Comparison of ENCODE assay signal across 29 cellular contexts in genomic region chr6:94005835-94006234, GRCh38.
"Had no signal": no experiment of that assay in that cellular context is flagged by ENCODE, and none has a peak within 500 bp of the region (broad histone marks: within the 10 kb centered on the region; RNA-seq: fewer than 3 reads in every experiment).

No MANE protein-coding gene starts in this region.

- H3K36me3 ChIP-seq: ascending aorta, breast epithelium, cardiac muscle cell, colonic mucosa, esophagus squamous epithelium, gastroesophageal sphincter, heart right ventricle had no signal

- ATAC-seq: activated naive CD4-positive, alpha-beta T cell treated with anti-CD3 and anti-CD28 coated beads, Interleukin-2, amount 50 U/mL, for 72 hours; activated T-cell treated with anti-CD3 and anti-CD28 coated beads, Interleukin-2, amount 50 U/mL, for 72 hours; gastroesophageal sphincter; heart right ventricle; WTC11 had no signal

- H3K27ac ChIP-seq: ascending aorta, breast epithelium, cardiac muscle cell, colonic mucosa, epithelial cell of prostate, esophagus squamous epithelium, gastroesophageal sphincter, heart right ventricle, VCaP had no signal

- H3K9me3 ChIP-seq: ascending aorta, breast epithelium, colonic mucosa, gastroesophageal sphincter had no signal

- H3K27me3 ChIP-seq: ascending aorta, breast epithelium, cardiac muscle cell, colonic mucosa, esophagus squamous epithelium, gastroesophageal sphincter, heart right ventricle had no signal

- DNase-seq: activated CD4-positive, alpha-beta memory T cell treated with anti-CD3 and anti-CD28 coated beads, Interleukin-2, amount 10 ng/mL, durations not matched to agents 7 days and 5 days; activated CD4-positive, alpha-beta T cell treated with anti-CD3 and anti-CD28 coated beads for 1 hour; activated CD4-positive, alpha-beta T cell treated with anti-CD3 and anti-CD28 coated beads for 4 hours; activated CD4-positive, alpha-beta T cell treated with anti-CD3 and anti-CD28 coated beads, Interleukin-2, amount 10 ng/mL, durations not matched to agents 7 days and 5 days; activated CD4-positive, alpha-beta T cell treated with anti-CD3 and anti-CD28 coated beads, Interleukin-2, amount 50 U/mL, for 4 hours; activated CD8-positive, alpha-beta memory T cell treated with anti-CD3 and anti-CD28 coated beads, Interleukin-2, amount 50 U/mL, for 48 hours; activated gamma-delta T cell; activated naive CD4-positive, alpha-beta T cell; activated naive CD4-positive, alpha-beta T cell treated with anti-CD3 and anti-CD28 coated beads, Interleukin-2, amount 10 ng/mL, durations not matched to agents 7 days and 5 days; activated naive CD8-positive, alpha-beta T cell treated with anti-CD3 and anti-CD28 coated beads, Interleukin-2, amount 10 ng/mL, durations not matched to agents 7 days and 5 days; activated T-cell treated with anti-CD3 and anti-CD28 coated beads for 4 hours; activated T-cell treated with anti-CD3 and anti-CD28 coated beads, Interleukin-2, amount 50 U/mL, for 24 hours; activated T-cell treated with anti-CD3 and anti-CD28 coated beads, Interleukin-2, amount 50 U/mL, for 72 hours; central memory CD4-positive, alpha-beta T cell; cerebellar nuclear complex; colonic mucosa; effector CD8-positive, alpha-beta T cell; esophagus squamous epithelium; foreskin melanocyte; heart right ventricle; T-helper 2 cell had no signal

- H3K4me3 ChIP-seq: ascending aorta, breast epithelium, cardiac muscle cell, colonic mucosa, esophagus squamous epithelium, gastroesophageal sphincter, heart right ventricle had no signal

- H3K4me1 ChIP-seq: ascending aorta, breast epithelium, colonic mucosa, esophagus squamous epithelium, gastroesophageal sphincter, heart right ventricle had no signal
